Comparison of ENCODE assay signal across 7 cellular contexts in the genomic region with DNA sequence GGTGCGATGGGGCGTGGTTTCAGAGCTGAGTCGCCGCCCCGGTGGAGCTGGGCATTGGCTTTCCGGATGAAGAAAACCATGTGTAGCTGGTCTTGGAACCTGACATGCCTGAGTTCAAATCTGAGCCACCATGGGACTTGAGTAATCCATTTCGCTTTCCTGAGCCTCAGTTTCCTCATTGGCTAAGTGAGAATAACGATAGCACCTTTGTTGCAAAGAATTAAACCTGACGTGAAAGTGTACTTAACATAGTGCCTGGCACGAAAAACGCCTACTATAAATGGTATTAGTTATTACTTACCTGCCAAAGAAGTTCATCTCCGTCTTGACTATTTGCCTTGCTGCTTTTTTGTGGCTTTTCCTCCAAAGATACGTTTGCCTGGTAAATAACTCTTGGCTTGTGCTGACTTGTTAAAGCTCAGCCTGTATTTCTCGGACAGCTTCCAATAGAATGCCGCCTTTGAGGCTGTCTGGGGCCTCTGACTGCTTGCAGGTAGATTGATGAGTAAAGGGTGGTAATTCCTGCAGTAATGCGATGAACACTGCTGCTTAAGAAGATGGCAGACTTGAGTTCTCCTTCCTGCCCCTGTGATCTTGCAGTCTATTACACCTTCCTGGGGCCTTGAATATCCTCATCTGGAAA. TPM values are rescaled to one million over a fixed set of nuclear protein-coding genes. Genes with fewer than 3 reads are reported as not detected.
A peak's percentile ranks its signal among the peaks of the same experiment; 100 is the strongest.
DNase-seq lines count a peak whose midpoint lies in the region; ATAC-seq, FAIRE-seq and TF ChIP-seq lines count a peak whose summit lies in the region.

No MANE protein-coding gene starts in this region.

- H3K9me1 ChIP-seq in endothelial cell of umbilical vein (replicated peaks; ENCODE audit: control insufficient read depth, extremely low read depth, insufficient read depth, low read length), result no peaks in the 10 kb centered on the region

- H3K4me1 ChIP-seq in endothelial cell of umbilical vein (ENCODE audit: control insufficient read depth, extremely low read depth, insufficient read depth, low read length), result peaks cover 8% of the 10 kb centered on the region

- peaks cover 0 to 3% of the 10 kb centered on the region in 2 experiments for H3K27me3 ChIP-seq in endothelial cell of umbilical vein (ENCODE audit: control insufficient read depth in 2 of 2, insufficient read depth in 2 of 2, low read length in 2 of 2)

- H2AFZ ChIP-seq in endothelial cell of umbilical vein (ENCODE audit: low read depth, low read length), result peak overlapping the region; percentile 89

- peak; percentile 60 for FAIRE-seq in endothelial cell of umbilical vein (lab: Jason Lieb, UNC)

- H3K9ac ChIP-seq in endothelial cell of umbilical vein (replicated peaks; ENCODE audit: extremely low read depth, insufficient read depth, low read length), result peak overlapping the region; percentile 96

- intact Hi-C loops in endothelial cell of umbilical vein (cut with micrococcal nuclease), result loop anchor here (1.0 to 10.0 kb wide), 4 partner anchors 141 to 550 kb away; no protein-coding TSS in a partner anchor

- dilution Hi-C loops in endothelial cell of umbilical vein (cut with MboI; ENCODE audit: extremely low pct_ligation_motif_present, low sequenced_read_pairs), result no loop called here

- peak overlapping the region; percentile 15 for H3K27ac ChIP-seq in endothelial cell of umbilical vein (ENCODE audit: insufficient read depth, low read depth, low read length)

- H3K9me3 ChIP-seq in endothelial cell of umbilical vein (replicated peaks; ENCODE audit: control insufficient read depth, insufficient read depth, low read length), result no peaks in the 10 kb centered on the region

- TF ChIP-seq POLR2A in NB4 (IDR thresholded peaks at IDR 0.05; ENCODE audit: extremely low read depth, insufficient read length), result no peak
- TF ChIP-seq POLR2A in endothelial cell of umbilical vein (IDR thresholded peaks at IDR 0.05; ENCODE audit: low read depth, low read length), result no peak

- BruUV-seq in endothelial cell of umbilical vein (replicated peaks; lab: Mats Ljungman, UMichigan), result TSS peak; percentile 34

- ATAC-seq in GM18511 (IDR thresholded peaks at IDR 0.05; ENCODE audit: unreplicated experiment), result peak; percentile 8
- no peak for ATAC-seq in GM21529 (IDR thresholded peaks at IDR 0.05; ENCODE audit: unreplicated experiment)
- ATAC-seq in GM18517 (IDR thresholded peaks at IDR 0.05; ENCODE audit: unreplicated experiment), result no peak

- H3K79me2 ChIP-seq in endothelial cell of umbilical vein (ENCODE audit: control insufficient read depth, insufficient read depth, low read length), result peaks cover 35% of the 10 kb centered on the region

- H3K4me3 ChIP-seq in NB4 (ENCODE audit: low read depth, low read length) (peak overlapping the region; percentile 85), endothelial cell of umbilical vein (replicated peaks in 1 of 3; ENCODE audit: insufficient read depth in 1 of 3, low read depth in 1 of 3, low read length in 3 of 3) (peak overlapping the region; percentile 52 to 80 (median 55)), retinal pigment epithelial cell (ENCODE audit: low read length) (peak overlapping the region; percentile 79)

- peak overlapping the region; percentile 88 for H3K4me2 ChIP-seq in endothelial cell of umbilical vein (ENCODE audit: insufficient read depth, low read length)

- H4K20me1 ChIP-seq in endothelial cell of umbilical vein (replicated peaks; ENCODE audit: control insufficient read depth, extremely low read depth, insufficient read depth, low read length), result no peaks in the 10 kb centered on the region

- POLR2A ChIA-PET in endothelial cell of umbilical vein (lab: Charles Lee), result no interaction called here

- no peak for TF ChIP-seq CTCF in NB4 (IDR thresholded peaks at IDR 0.05; ENCODE audit: low read depth, low read length)
- TF ChIP-seq CTCF in endothelial cell of umbilical vein (IDR thresholded peaks at IDR 0.05; ENCODE audit: extremely low read depth in 1 of 2, insufficient read depth in 1 of 2, low read depth in 1 of 2, low read length in 2 of 2), result no peak
- TF ChIP-seq CTCF in retinal pigment epithelial cell (conservative IDR thresholded peaks at IDR 0.05; ENCODE audit: low read depth, low read length), result no peak

- CTCF ChIA-PET in endothelial cell of umbilical vein (lab: Charles Lee), result interaction anchor here (0.8 kb wide), 1 partner anchor 328 kb away, joined by 3 read pairs; no protein-coding TSS in a partner anchor

- peak; percentile 29 for DNase-seq in NB4 (ENCODE audit: low read depth)
- DNase-seq in endothelial cell of umbilical vein (ENCODE audit: low read depth, low spot score), result peak; percentile 36
- no peak for DNase-seq in retinal pigment epithelial cell (ENCODE audit: low read depth)
- DNase-seq in NCI-H2227 (lab: John Stamatoyannopoulos, UW; ENCODE audit: unreplicated experiment), result no peak

- no peaks in the 10 kb centered on the region for H3K36me3 ChIP-seq in endothelial cell of umbilical vein (ENCODE audit: control insufficient read depth in 2 of 2, extremely low read depth in 1 of 2, insufficient read depth in 2 of 2, low read length in 2 of 2)

TF ChIP-seq in endothelial cell of umbilical vein, 7 proteins besides CTCF, POLR2A, EP300 and RAD21:
- no peak for TF ChIP-seq FOS (IDR thresholded peaks at IDR 0.05; ENCODE audit: borderline replicate concordance, insufficient read depth, low read length)
TF ChIP-seq in endothelial cell of umbilical vein: peak in this region for 0.

RNA-seq across cellular contexts. Expression of a gene that starts 1.3 kb away (rescaled TPM):
- total RNA-seq in endothelial cell of umbilical vein, result 27.7 and 29.7 TPM in 2 replicates
- polyA plus RNA-seq in endothelial cell of umbilical vein, result 12.1 and 14.9 TPM in 2 replicates
- polyA plus RNA-seq in endothelial cell of umbilical vein (2011; cell fraction: cytosol; rRNA removed), result 23.3 and 28.9 TPM in 2 replicates
- 54.9 and 79.0 TPM in 2 replicates for polyA plus RNA-seq in endothelial cell of umbilical vein (2011; cell fraction: nucleus; rRNA removed)
- polyA plus RNA-seq in endothelial cell of umbilical vein (2012), result 16.0 and 24.2 TPM in 2 replicates
- 10.7 TPM in 2 replicates for polyA minus RNA-seq in endothelial cell of umbilical vein
- 19.5 TPM for polyA minus RNA-seq in endothelial cell of umbilical vein (2011; cell fraction: cytosol; rRNA and poly(A)+ RNA removed)
- polyA minus RNA-seq in endothelial cell of umbilical vein (2011; cell fraction: nucleus; rRNA and poly(A)+ RNA removed), result 7.5 and 11.7 TPM in 2 replicates

Comparison
In these comparisons a context has a peak if more than half of its experiments do, and no peak if none do; other contexts are left out.
1. DNase-seq: peak in NB4 (single experiment) and endothelial cell of umbilical vein (single experiment); none in retinal pigment epithelial cell (single experiment) and NCI-H2227 (single experiment).
2. Peak in every context shown above with its lines, with median percentiles within 50 percentile points of each other: H3K4me3 ChIP-seq.